In the genomic region with DNA sequence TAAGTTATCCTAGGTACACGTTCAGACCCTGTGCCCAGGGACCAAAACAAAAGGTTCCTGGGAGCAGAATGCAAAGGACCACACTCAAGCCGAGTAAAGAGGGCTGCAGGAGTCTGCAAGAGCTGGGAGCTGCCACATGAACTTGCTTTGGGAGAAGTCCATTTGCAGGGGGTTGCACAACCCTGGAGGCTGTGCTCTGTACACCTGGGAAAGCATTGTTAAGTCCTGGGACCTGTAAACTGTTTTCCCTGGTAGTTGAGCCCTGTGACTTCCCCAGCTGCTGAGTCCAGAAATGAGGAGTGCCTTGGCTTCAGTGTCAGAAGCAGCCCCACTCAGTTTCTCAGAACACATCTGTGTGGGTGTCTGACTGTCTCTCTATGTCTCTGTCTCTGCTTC, we compare ENCODE assay signal across 13 cellular contexts.
DNase-seq lines count a peak whose midpoint lies in the region; ATAC-seq and TF ChIP-seq lines count a peak whose summit lies in the region.
"Had no signal": no experiment of that assay in that cellular context is flagged by ENCODE, and none has a peak within 500 bp of the region (broad histone marks: within the 10 kb centered on the region; RNA-seq: fewer than 3 reads in every experiment).

No MANE protein-coding gene starts in this region.

- intact Hi-C loops in right cardiac atrium (cut with DNase I) (loop anchor here in 1 of 4 donors (10.0 kb wide), 1 partner anchor 94 kb away; no protein-coding TSS in a partner anchor), sigmoid colon (cut with DNase I) (no loop called here)

- peak overlapping the region; percentile 23; the same call in 1 of the 2 replicates for H3K4me3 ChIP-seq in WI38 (ENCODE audit: low read depth, low read length)
- no peak overlapping the region for H3K4me3 ChIP-seq in right cardiac atrium (ENCODE audit: low read length)
- H3K4me3 ChIP-seq in sigmoid colon = no peak overlapping the region

- TF ChIP-seq EP300 in sigmoid colon (IDR thresholded peaks at IDR 0.05) = no peak

- TF ChIP-seq CTCF in WI38 (IDR thresholded peaks at IDR 0.05; ENCODE audit: low read depth, low read length) (no peak), sigmoid colon (IDR thresholded peaks at IDR 0.05) (no peak)

- ATAC-seq in right cardiac atrium (peak in 1 of 2 donors; percentile 3), HG02884 (IDR thresholded peaks at IDR 0.05; ENCODE audit: unreplicated experiment) (no peak)
- ATAC-seq: activated CD8-positive, alpha-beta T cell treated with anti-CD3 and anti-CD28 coated beads, Interleukin-2, amount 10 ng/mL, durations not matched to agents 7 days and 5 days; effector memory CD8-positive, alpha-beta T cell had no signal

- H3K27ac ChIP-seq in right cardiac atrium (ENCODE audit: low read length) (peak overlapping the region; percentile 65), sigmoid colon (peak overlapping the region; percentile 79 to 90 (median 82))

- TF ChIP-seq POLR2A in sigmoid colon (IDR thresholded peaks at IDR 0.05) = no peak

- H3K27me3 ChIP-seq in right cardiac atrium (ENCODE audit: control insufficient read depth, insufficient read depth) (no peaks in the 10 kb centered on the region), sigmoid colon (no peaks in the 10 kb centered on the region)
- H3K27me3 ChIP-seq: BE2C had no signal

- H3K9me3 ChIP-seq in right cardiac atrium (ENCODE audit: control insufficient read depth, low read length) (no peaks in the 10 kb centered on the region), sigmoid colon (no peaks in the 10 kb centered on the region)
- H3K9me3 ChIP-seq: BE2C had no signal

- no peaks in the 10 kb centered on the region for H3K36me3 ChIP-seq in sigmoid colon
- H3K36me3 ChIP-seq: BE2C had no signal

- peaks cover 11% of the 10 kb centered on the region for H3K4me1 ChIP-seq in right cardiac atrium (ENCODE audit: control insufficient read depth, insufficient read depth, low read length)
- H3K4me1 ChIP-seq in sigmoid colon = peaks cover 2 to 36% (median 31%) of the 10 kb centered on the region in 4 donors

- peak; percentile 10 for DNase-seq in AG20443 (ENCODE audit: low spot score)
- DNase-seq in right cardiac atrium = no peak
- DNase-seq in sigmoid colon = no peak
- no peak for DNase-seq in SHP77 (lab: John Stamatoyannopoulos, UW)
- DNase-seq in stimulated activated CD4-positive, alpha-beta T cell treated with anti-CD3 and anti-CD28 coated beads, Interleukin-4, amount 100 ng/mL, for 4 hours = no peak
- DNase-seq in activated CD4-positive, CD25-positive, alpha-beta regulatory T cell (lab: John Stamatoyannopoulos, UW) = no peak
- DNase-seq: activated CD8-positive, alpha-beta T cell treated with anti-CD3 and anti-CD28 coated beads, Interleukin-2, amount 10 ng/mL, durations not matched to agents 7 days and 5 days; effector memory CD8-positive, alpha-beta T cell; naive thymus-derived CD4-positive, alpha-beta T cell; NCI-H1417 treated with DMSO at 0.1 percent for 48 hours had no signal

- WGBS in right cardiac atrium = 34% methylated on average over 2 of the region's 2 CpGs
- WGBS in sigmoid colon, 2 donors = 67 to 80% methylated on average over 2 of the region's 2 CpGs
